15 cellular contexts compared by ENCODE assay signal in genomic region chr1:30270468-30270867, GRCh38.
DNase-seq lines count a peak whose midpoint lies in the region; ATAC-seq and TF ChIP-seq lines count a peak whose summit lies in the region.
"Had no signal": no experiment of that assay in that cellular context is flagged by ENCODE, and none has a peak within 500 bp of the region (broad histone marks: within the 10 kb centered on the region; RNA-seq: fewer than 3 reads in every experiment).

No MANE protein-coding gene starts in this region.

- no peak overlapping the region for H3K9ac ChIP-seq in BLaER1 treated with 17β-estradiol and CSF1 and Interleukin-3, amounts not matched to agents 10 nM and 100 nM

- H3K4me1 Mint-ChIP-seq in osteocyte (ENCODE audit: unreplicated experiment): no peaks in the 10 kb centered on the region
- H3K4me1 Mint-ChIP-seq: CD4-positive, CD25-positive, alpha-beta regulatory T cell had no signal

- no peak overlapping the region for H3K27ac Mint-ChIP-seq in osteocyte (ENCODE audit: unreplicated experiment)
- H3K27ac Mint-ChIP-seq: HFFc6 had no signal

- no peak overlapping the region for H3K4me3 Mint-ChIP-seq in osteocyte (ENCODE audit: unreplicated experiment)
- H3K4me3 Mint-ChIP-seq: CD4-positive, CD25-positive, alpha-beta regulatory T cell; HFFc6 had no signal

- TF ChIP-seq CTCF in RWPE2 (IDR thresholded peaks at IDR 0.05; ENCODE audit: poor library complexity, severe bottlenecking) (no peak), osteocyte (IDR thresholded peaks at IDR 0.05) (no peak)

- H3K27me3 Mint-ChIP-seq in osteocyte (ENCODE audit: unreplicated experiment): peaks cover 6% of the 10 kb centered on the region

- peaks cover 0 to 56% (median 40%) of the 10 kb centered on the region in 10 experiments; a peak in 16 of 20 replicates for H3K4me1 ChIP-seq in BLaER1 treated with 17β-estradiol and CSF1 and Interleukin-3, amounts not matched to agents 10 nM and 100 nM
- H3K4me1 ChIP-seq in RWPE2 (ENCODE audit: insufficient read depth, poor library complexity, severe bottlenecking): no peaks in the 10 kb centered on the region
- H3K4me1 ChIP-seq: A549, HAP-1 had no signal

- no peaks in the 10 kb centered on the region for H3K9me3 Mint-ChIP-seq in osteocyte (ENCODE audit: unreplicated experiment)

- no peaks in the 10 kb centered on the region for H3K36me3 Mint-ChIP-seq in osteocyte (ENCODE audit: unreplicated experiment)
- H3K36me3 Mint-ChIP-seq: CD4-positive, CD25-positive, alpha-beta regulatory T cell had no signal

- H4K20me1 ChIP-seq in BLaER1 treated with 17β-estradiol and CSF1 and Interleukin-3, amounts not matched to agents 10 nM and 100 nM: no peaks in the 10 kb centered on the region

- no peak overlapping the region for H3K4me3 ChIP-seq in BLaER1 treated with 17β-estradiol and CSF1 and Interleukin-3, amounts not matched to agents 10 nM and 100 nM
- H3K4me3 ChIP-seq in RWPE2 (ENCODE audit: severe bottlenecking): no peak overlapping the region
- H3K4me3 ChIP-seq: A549, HAP-1 had no signal

- H3K27me3 ChIP-seq in BLaER1 treated with 17β-estradiol and CSF1 and Interleukin-3, amounts not matched to agents 10 nM and 100 nM: no peaks in the 10 kb centered on the region
- H3K27me3 ChIP-seq in RWPE2 (ENCODE audit: insufficient read depth, poor library complexity, severe bottlenecking): peaks cover 12% of the 10 kb centered on the region

- DNase-seq in RWPE2 (ENCODE audit: low spot score) (peak; percentile 3), ecto neural progenitor cell (ENCODE audit: low spot score) (peak; percentile 18), osteocyte (ENCODE audit: extremely low spot score, unreplicated experiment) (peak; percentile 36), NCI-H82 treated with DMSO at 0.1 percent for 48 hours (lab: John Stamatoyannopoulos, UW; ENCODE audit: unreplicated experiment) (no peak)
- DNase-seq: Calu3; CD4-positive, CD25-positive, alpha-beta regulatory T cell; DMS 273 treated with DMSO at 0.1 percent for 48 hours; GOT3; HFFc6 had no signal

- peak overlapping the region in 6 of 11 experiments; percentile 12 to 70 (median 66); a peak in 9 of 22 replicates for H3K4me2 ChIP-seq in BLaER1 treated with 17β-estradiol and CSF1 and Interleukin-3, amounts not matched to agents 10 nM and 100 nM
- H3K4me2 ChIP-seq: A549 had no signal

- H3K9me3 ChIP-seq in BLaER1 treated with 17β-estradiol and CSF1 and Interleukin-3, amounts not matched to agents 10 nM and 100 nM (replicated peaks in 1 of 11): peaks cover 15 to 27% (median 19%) of the 10 kb centered on the region in 11 experiments
- no peaks in the 10 kb centered on the region for H3K9me3 ChIP-seq in RWPE2 (ENCODE audit: severe bottlenecking)
- H3K9me3 ChIP-seq: A549, HAP-1 had no signal

- peaks cover 0 to 6% (median 0%) of the 10 kb centered on the region in 11 experiments; a peak in 4 of 22 replicates for H3K36me3 ChIP-seq in BLaER1 treated with 17β-estradiol and CSF1 and Interleukin-3, amounts not matched to agents 10 nM and 100 nM
- no peaks in the 10 kb centered on the region for H3K36me3 ChIP-seq in RWPE2 (ENCODE audit: low read depth)
- H3K36me3 ChIP-seq: HAP-1 had no signal

- no peak for ATAC-seq in RWPE2 (ENCODE audit: low read depth)
- no peak for ATAC-seq in GM18909 (IDR thresholded peaks at IDR 0.05; ENCODE audit: poor library complexity, unreplicated experiment)
- ATAC-seq in GM21825 (IDR thresholded peaks at IDR 0.05; ENCODE audit: unreplicated experiment): no peak
- ATAC-seq: A549, HepG2 had no signal

- no peak overlapping the region for H3K27ac ChIP-seq in BLaER1 treated with 17β-estradiol and CSF1 and Interleukin-3, amounts not matched to agents 10 nM and 100 nM
- H3K27ac ChIP-seq in RWPE2 (ENCODE audit: poor library complexity, severe bottlenecking): no peak overlapping the region
- H3K27ac ChIP-seq: A549 had no signal
